18 cellular contexts compared by ENCODE assay signal in genomic region chr4:39497909-39498723, GRCh38. TPM values are rescaled to one million over a fixed set of nuclear protein-coding genes. Genes with fewer than 3 reads are reported as not detected.
DNase-seq lines count a peak whose midpoint lies in the region; ATAC-seq and TF ChIP-seq lines count a peak whose summit lies in the region.
"Had no signal": no experiment of that assay in that cellular context is flagged by ENCODE, and none has a peak within 500 bp of the region (broad histone marks: within the 10 kb centered on the region; RNA-seq: fewer than 3 reads in every experiment).

No MANE protein-coding gene starts in this region.

- H3K4me3 Mint-ChIP-seq in neural progenitor cell: no peak overlapping the region
- H3K4me3 Mint-ChIP-seq in activated CD4-positive, alpha-beta T cell treated with anti-CD3 and anti-CD28 coated beads for 36 hours: no peak overlapping the region

- H3K4me2 ChIP-seq in PC-9 (no peak overlapping the region), neural progenitor cell (no peak overlapping the region)

- no peak overlapping the region for H3K9ac ChIP-seq in neural progenitor cell

- no peak overlapping the region for H2AFZ ChIP-seq in PC-9
- H2AFZ ChIP-seq in neural progenitor cell (replicated peaks): no peak overlapping the region

- H3F3A ChIP-seq in PC-9 (ENCODE audit: insufficient read depth, low read depth) (peaks cover 71% of the 10 kb centered on the region), neural progenitor cell (ENCODE audit: low read depth) (peaks cover 30% of the 10 kb centered on the region)

- H3K4me1 Mint-ChIP-seq in neural progenitor cell: no peaks in the 10 kb centered on the region
- H3K4me1 Mint-ChIP-seq in activated CD4-positive, alpha-beta T cell treated with anti-CD3 and anti-CD28 coated beads for 36 hours: no peaks in the 10 kb centered on the region

- ATAC-seq in Right ventricle myocardium superior (ENCODE audit: poor library complexity) (no peak), HG02623 (IDR thresholded peaks at IDR 0.05; ENCODE audit: unreplicated experiment) (no peak)
- no peak for ATAC-seq in activated CD4-positive, alpha-beta T cell treated with anti-CD3 and anti-CD28 coated beads for 36 hours

- CTCF ChIA-PET in PC-9 (lab: Charles Lee): no interaction called here
- CTCF ChIA-PET in activated CD4-positive, alpha-beta T cell treated with anti-CD3 and anti-CD28 coated beads for 36 hours (lab: Charles Lee): interaction anchor here (0.6 kb wide), 1 partner anchor 503 kb away, joined by 3 read pairs; no protein-coding TSS in a partner anchor

- H4K20me1 ChIP-seq in PC-9 (ENCODE audit: insufficient read depth) (no peaks in the 10 kb centered on the region), neural progenitor cell (ENCODE audit: low read depth) (no peaks in the 10 kb centered on the region)

- H3K27me3 ChIP-seq in cardiac muscle cell (no peaks in the 10 kb centered on the region), PC-9 (ENCODE audit: insufficient read depth, low read depth) (no peaks in the 10 kb centered on the region), neural progenitor cell (no peaks in the 10 kb centered on the region)
- H3K27me3 ChIP-seq: BE2C had no signal

- no peaks in the 10 kb centered on the region for H3K9me3 Mint-ChIP-seq in neural progenitor cell
- H3K9me3 Mint-ChIP-seq in activated CD4-positive, alpha-beta T cell treated with anti-CD3 and anti-CD28 coated beads for 36 hours (ENCODE audit: low read depth): no peaks in the 10 kb centered on the region

- H3K9me3 ChIP-seq in cardiac muscle cell (ENCODE audit: low read depth) (no peaks in the 10 kb centered on the region), PC-9 (ENCODE audit: insufficient read depth, low read depth) (no peaks in the 10 kb centered on the region; the same call in 1 of the 2 replicates), neural progenitor cell (ENCODE audit: low read depth) (no peaks in the 10 kb centered on the region)
- H3K9me3 ChIP-seq: BE2C had no signal

- H3K9me2 ChIP-seq in PC-9 (ENCODE audit: insufficient read depth): no peaks in the 10 kb centered on the region

- intact Hi-C loops in Right ventricle myocardium superior (cut with DNase I) (no loop called here), PC-9 (cut with micrococcal nuclease; ENCODE audit: unreplicated experiment) (no loop called here)
- intact Hi-C loops in activated CD4-positive, alpha-beta T cell treated with anti-CD3 and anti-CD28 coated beads for 36 hours (cut with DNase I, micrococcal nuclease): no loop called here

- TF ChIP-seq CTCF in cardiac muscle cell (IDR thresholded peaks at IDR 0.05; ENCODE audit: low read depth, low read length) (no peak), PC-9 (conservative IDR thresholded peaks at IDR 0.05) (no peak), neural progenitor cell (IDR thresholded peaks at IDR 0.05) (no peak)

- no peak overlapping the region for H3K27ac Mint-ChIP-seq in neural progenitor cell
- H3K27ac Mint-ChIP-seq in activated CD4-positive, alpha-beta T cell treated with anti-CD3 and anti-CD28 coated beads for 36 hours: no peak overlapping the region

- no peak for DNase-seq in cardiac muscle cell (ENCODE audit: low read depth in 1 of 2, low spot score in 1 of 2)
- no peak for DNase-seq in Right ventricle myocardium superior
- DNase-seq in PC-9: no peak
- peak; percentile 24 for DNase-seq in dedifferentiated amniotic fluid mesenchymal stem cell (ENCODE audit: extremely low spot score)
- no peak for DNase-seq in neural progenitor cell (ENCODE audit: low spot score)
- DNase-seq in activated CD4-positive, alpha-beta T cell treated with anti-CD3 and anti-CD28 coated beads for 36 hours: no peak
- no peak for DNase-seq in NCI-H2171 (lab: John Stamatoyannopoulos, UW)
- DNase-seq: BE2C, DMS79, H7, KG1, NCI-H1092 treated with DMSO at 0.1 percent for 48 hours, NCI-H1436 treated with DMSO at 0.1 percent for 48 hours, NCI-H2029, NCI-H345, NCI-H524, NCI-H774 had no signal

- H3K36me3 Mint-ChIP-seq in neural progenitor cell: peaks cover 13% of the 10 kb centered on the region
- H3K36me3 Mint-ChIP-seq in activated CD4-positive, alpha-beta T cell treated with anti-CD3 and anti-CD28 coated beads for 36 hours (ENCODE audit: low read depth): peaks cover 20% of the 10 kb centered on the region

- no TSS peak for BruUV-seq in PC-9 (replicated peaks; lab: Mats Ljungman, UMichigan)

- H3K27me3 Mint-ChIP-seq in neural progenitor cell (ENCODE audit: insufficient read depth, low read depth): peaks cover 4% of the 10 kb centered on the region
- no peaks in the 10 kb centered on the region for H3K27me3 Mint-ChIP-seq in activated CD4-positive, alpha-beta T cell treated with anti-CD3 and anti-CD28 coated beads for 36 hours

- H3K36me3 ChIP-seq in cardiac muscle cell (peaks cover 26% of the 10 kb centered on the region), PC-9 (ENCODE audit: low read depth) (peaks cover 41% of the 10 kb centered on the region; the same call in 1 of the 2 replicates), neural progenitor cell (peaks cover 13% of the 10 kb centered on the region)

- H3K27ac ChIP-seq in cardiac muscle cell (peak overlapping the region; percentile 12), PC-9 (peak overlapping the region; percentile 87), neural progenitor cell (peak overlapping the region; percentile 5)

- H3K4me3 ChIP-seq in cardiac muscle cell (no peak overlapping the region), PC-9 (no peak overlapping the region), neural progenitor cell (no peak overlapping the region)

- H3K79me2 ChIP-seq in PC-9 (ENCODE audit: low read depth) (no peaks in the 10 kb centered on the region), neural progenitor cell (ENCODE audit: low read depth) (no peaks in the 10 kb centered on the region)

- POLR2A ChIA-PET in PC-9 (lab: Charles Lee; ENCODE audit: unreplicated experiment): no interaction called here
- POLR2A ChIA-PET in activated CD4-positive, alpha-beta T cell treated with anti-CD3 and anti-CD28 coated beads for 36 hours (lab: Charles Lee): interaction anchor here (0.6 kb wide), 1 partner anchor 1047 kb away, joined by 3 read pairs; no protein-coding TSS in a partner anchor

- H3K4me1 ChIP-seq in cardiac muscle cell (ENCODE audit: low read depth) (no peaks in the 10 kb centered on the region), PC-9 (replicated peaks; ENCODE audit: insufficient read depth) (peaks cover 31% of the 10 kb centered on the region), neural progenitor cell (no peaks in the 10 kb centered on the region)
- H3K4me1 ChIP-seq: BE2C had no signal

RNA-seq across cellular contexts. Expression of gene UGDH, which starts 29.1 kb away (rescaled TPM):
- total RNA-seq in cardiac muscle cell (26.1 and 51.2 TPM in 2 replicates), Right ventricle myocardium superior (14.2 TPM), PC-9 (2021) (88.6 and 98.5 TPM in 2 replicates), neural progenitor cell (ENCODE audit: low replicate concordance) (128 and 157 TPM in 2 replicates)
- polyA plus RNA-seq in cardiac muscle cell: 69.2 and 85.6 TPM in 2 replicates
- 10 to 100 TPM; 30.2 to 31.3 TPM for total RNA-seq in activated CD4-positive, alpha-beta T cell treated with anti-CD3 and anti-CD28 coated beads for 36 hours

RNA-seq across cellular contexts. Expression of gene LIAS, which starts 39.3 kb away (rescaled TPM):
- total RNA-seq in cardiac muscle cell (7.0 and 16.3 TPM in 2 replicates), Right ventricle myocardium superior (31.4 TPM), PC-9 (2021) (16.3 and 16.4 TPM in 2 replicates), neural progenitor cell (ENCODE audit: low replicate concordance) (20.5 and 30.5 TPM in 2 replicates)
- 19.0 and 29.4 TPM in 2 replicates for polyA plus RNA-seq in cardiac muscle cell
- 10 to 100 TPM; 30.7 to 35.5 TPM for total RNA-seq in activated CD4-positive, alpha-beta T cell treated with anti-CD3 and anti-CD28 coated beads for 36 hours

RNA-seq across cellular contexts. Expression of gene RPL9, which starts 39.4 kb away (rescaled TPM):
- total RNA-seq in cardiac muscle cell: 1,988 and 4,130 TPM in 2 replicates
- polyA plus RNA-seq in cardiac muscle cell: 431 and 515 TPM in 2 replicates
- 710 TPM for total RNA-seq in Right ventricle myocardium superior
- 792 and 1,023 TPM in 2 replicates for total RNA-seq in PC-9 (2021)
- total RNA-seq in neural progenitor cell (ENCODE audit: low replicate concordance): 4,656 and 6,671 TPM in 2 replicates
- 1,000 to 10,000 TPM; 1,442 to 2,369 TPM for total RNA-seq in activated CD4-positive, alpha-beta T cell treated with anti-CD3 and anti-CD28 coated beads for 36 hours

Comparison
In these comparisons a context has a peak if more than half of its experiments do, and no peak if none do; other contexts are left out.
1. H3K27ac ChIP-seq: peak in every context shown above with its lines; median percentile 87 in PC-9; 12 in cardiac muscle cell; 5 in neural progenitor cell.